ENCODE assay signal across 7 cellular contexts in the genomic region with DNA sequence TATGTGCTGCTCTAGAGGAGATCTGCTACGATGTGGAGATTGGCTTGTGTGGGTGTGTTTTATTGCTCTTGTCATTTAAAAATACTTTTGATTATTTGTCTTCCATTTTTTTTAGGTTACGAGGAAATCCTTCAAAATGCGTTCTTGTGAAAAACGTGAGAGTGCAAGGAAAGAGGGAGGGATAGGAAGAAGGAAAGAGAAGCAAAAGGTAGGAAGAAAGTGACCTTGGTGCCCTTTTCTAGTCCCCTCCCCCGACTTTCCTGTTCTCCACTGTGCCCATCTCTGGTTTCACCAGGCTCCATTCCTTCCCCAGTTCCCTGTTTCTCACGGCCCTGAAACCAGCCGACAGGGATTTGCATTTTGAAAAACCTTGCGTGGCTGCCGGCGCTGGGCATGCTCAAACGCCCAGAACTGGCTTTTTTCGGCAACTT.
DNase-seq lines count a peak whose midpoint lies in the region; ATAC-seq and TF ChIP-seq lines count a peak whose summit lies in the region.

No MANE protein-coding gene starts in this region.

- no peak for ATAC-seq in stimulated activated naive CD8-positive, alpha-beta T cell treated with anti-CD3 and anti-CD28 coated beads, Interleukin-15, amount 100 ng/mL, for 72 hours

- POLR2A ChIA-PET in GM10248 (lab: Yijun Ruan, JAX), result no interaction called here

- no peaks in the 10 kb centered on the region for H3K9me3 Mint-ChIP-seq in stimulated activated naive CD8-positive, alpha-beta T cell treated with anti-CD3 and anti-CD28 coated beads, Interleukin-15, amount 100 ng/mL, for 72 hours

- H3K4me1 ChIP-seq in HUES6 (ENCODE audit: control insufficient read depth, insufficient read depth, low read length) (peaks cover 24% of the 10 kb centered on the region), adipocyte (ENCODE audit: control insufficient read depth, insufficient read depth, low read length) (peaks cover 24% of the 10 kb centered on the region)

- peak overlapping the region; percentile 76 for H3K4me3 ChIP-seq in HUES6 (ENCODE audit: low read depth, low read length)
- H3K4me3 ChIP-seq in adipocyte (ENCODE audit: low read length), result peak overlapping the region; percentile 84

- peaks cover 16% of the 10 kb centered on the region for H3K27me3 Mint-ChIP-seq in stimulated activated naive CD8-positive, alpha-beta T cell treated with anti-CD3 and anti-CD28 coated beads, Interleukin-15, amount 100 ng/mL, for 72 hours

- peak overlapping the region; percentile 38 to 51 for H3K27ac Mint-ChIP-seq in stimulated activated naive CD8-positive, alpha-beta T cell treated with anti-CD3 and anti-CD28 coated beads, Interleukin-15, amount 100 ng/mL, for 72 hours

- H3K27me3 ChIP-seq in HUES6 (ENCODE audit: control insufficient read depth, insufficient read depth, low read length) (peaks cover 2% of the 10 kb centered on the region; the same call in 1 of the 2 replicates), adipocyte (replicated peaks; ENCODE audit: control insufficient read depth, insufficient read depth, low read length) (no peaks in the 10 kb centered on the region)

- peak overlapping the region; percentile 82 to 84 for H3K4me3 Mint-ChIP-seq in stimulated activated naive CD8-positive, alpha-beta T cell treated with anti-CD3 and anti-CD28 coated beads, Interleukin-15, amount 100 ng/mL, for 72 hours

- TF ChIP-seq CTCF in GM10248 (IDR thresholded peaks at IDR 0.05; ENCODE audit: control extremely low read depth, extremely low read depth, low read depth, missing control alignments), result no peak

- H3K9ac ChIP-seq in HUES6 (ENCODE audit: low read length) (peak overlapping the region; percentile 65), adipocyte (ENCODE audit: low read length) (peak overlapping the region; percentile 82)

- no peaks in the 10 kb centered on the region for H3K36me3 ChIP-seq in HUES6 (ENCODE audit: control insufficient read depth, insufficient read depth, low read length)
- H3K36me3 ChIP-seq in adipocyte (ENCODE audit: control insufficient read depth, insufficient read depth, low read length, severe bottlenecking), result no peaks in the 10 kb centered on the region

- DNase-seq in adipocyte (ENCODE audit: low read depth) (no peak), inferior parietal cortex (ENCODE audit: extremely low spot score) (peak; percentile 69), RPMI8226 (no peak), T-helper 9 cell (no peak), GM10248 (ENCODE audit: extremely low spot score) (no peak)
- no peak for DNase-seq in stimulated activated naive CD8-positive, alpha-beta T cell treated with anti-CD3 and anti-CD28 coated beads, Interleukin-15, amount 100 ng/mL, for 72 hours

- CTCF ChIA-PET in GM10248 (lab: Yijun Ruan, JAX), result no interaction called here

- peaks cover 35% of the 10 kb centered on the region for H3K4me1 Mint-ChIP-seq in stimulated activated naive CD8-positive, alpha-beta T cell treated with anti-CD3 and anti-CD28 coated beads, Interleukin-15, amount 100 ng/mL, for 72 hours

- no peak overlapping the region; the same call in 1 of the 2 replicates for H3K27ac ChIP-seq in HUES6 (ENCODE audit: low read depth, low read length)

- H3K9me3 ChIP-seq in HUES6 (ENCODE audit: control insufficient read depth, insufficient read depth, low read depth, low read length) (no peaks in the 10 kb centered on the region), adipocyte (ENCODE audit: control insufficient read depth, low read length) (no peaks in the 10 kb centered on the region)
